Comparison of ENCODE assay signal across 26 cellular contexts in genomic region chr10:86243651-86244155, GRCh38.
"Had no signal": no experiment of that assay in that cellular context is flagged by ENCODE, and none has a peak within 500 bp of the region (broad histone marks: within the 10 kb centered on the region; RNA-seq: fewer than 3 reads in every experiment).

No MANE protein-coding gene starts in this region.

- H3K4me3 ChIP-seq: left lung, lung, pancreas, prostate gland, skin epidermis, stomach, testis, thyroid gland, transverse colon, upper lobe of left lung had no signal

- H3K36me3 ChIP-seq: left lung, pancreas, prostate gland, stomach, thyroid gland, transverse colon, upper lobe of left lung had no signal

- H3K36me3 Mint-ChIP-seq: mesothelial cell of epicardium; natural killer cell; stimulated activated naive B cell treated with anti-CD40 and anti-IgM and Interleukin-4, amounts not matched to agents 10 μg/mL and 1 μg/mL and 100 μg/mL, for 72 hours had no signal

- H3K27me3 ChIP-seq: left lung, pancreas, stomach, testis, thyroid gland, transverse colon, upper lobe of left lung had no signal

- H3K4me3 Mint-ChIP-seq: mesothelial cell of epicardium; naive B cell; natural killer cell; nephron progenitor cell; stimulated activated naive B cell treated with anti-CD40 and anti-IgM and Interleukin-4, amounts not matched to agents 10 μg/mL and 1 μg/mL and 100 μg/mL, for 72 hours had no signal

- H3K4me1 ChIP-seq: left lung, pancreas, prostate gland, stomach, testis, transverse colon, upper lobe of left lung had no signal

- FAIRE-seq: keratinocyte, pancreas had no signal

- ATAC-seq: left colon; left lung; natural killer cell; pancreas; right cardiac atrium; sciatic nerve; stimulated activated naive B cell treated with anti-CD40 and anti-IgM and Interleukin-4, amounts not matched to agents 10 μg/mL and 1 μg/mL and 100 μg/mL, for 72 hours; stimulated activated naive CD8-positive, alpha-beta T cell treated with anti-CD3 and anti-CD28 coated beads, Interleukin-15, Interleukin-2, amounts not matched to agents 100 U/mL and 50 U/mL, for 24 hours had no signal

- DNase-seq: hippocampal formation; left colon; left lung; mesendoderm; naive B cell; natural killer cell; pancreas; right cardiac atrium; stimulated activated CD4-positive, alpha-beta T cell treated with anti-CD3 and anti-CD28 coated beads, Interleukin-12 subunit alpha, Interleukin-12 subunit beta, amount 100 ng/mL, for 4 hours; stimulated activated CD4-positive, alpha-beta T cell treated with anti-CD3 and anti-CD28 coated beads, Interleukin-15, amount 100 ng/mL, for 24 hours; stimulated activated CD4-positive, alpha-beta T cell treated with anti-CD3 and anti-CD28 coated beads, Interleukin-2, amount 100 ng/mL, for 24 hours; stimulated activated CD4-positive, alpha-beta T cell treated with anti-CD3 and anti-CD28 coated beads, Interleukin-4, amount 100 ng/mL, for 1 hour; stimulated activated naive B cell treated with anti-CD40 and anti-IgM and Interleukin-4, amounts not matched to agents 10 μg/mL and 1 μg/mL and 100 μg/mL, for 72 hours; stimulated activated naive CD8-positive, alpha-beta T cell treated with anti-CD3 and anti-CD28 coated beads, Interleukin-15, Interleukin-2, amounts not matched to agents 100 U/mL and 50 U/mL, for 24 hours; stomach; testis; thyroid gland; transverse colon had no signal

- H3K9me3 ChIP-seq: pancreas, prostate gland, testis, thyroid gland, transverse colon had no signal

- H3K27ac ChIP-seq: left lung, pancreas, prostate gland, skin epidermis, stomach, testis, thyroid gland, transverse colon, upper lobe of left lung had no signal

- H3K27ac Mint-ChIP-seq: mesothelial cell of epicardium; natural killer cell; nephron progenitor cell; stimulated activated naive B cell treated with anti-CD40 and anti-IgM and Interleukin-4, amounts not matched to agents 10 μg/mL and 1 μg/mL and 100 μg/mL, for 72 hours had no signal

- H3K4me1 Mint-ChIP-seq: mesothelial cell of epicardium; naive B cell; natural killer cell; stimulated activated naive B cell treated with anti-CD40 and anti-IgM and Interleukin-4, amounts not matched to agents 10 μg/mL and 1 μg/mL and 100 μg/mL, for 72 hours had no signal
